1 cellular context compared by ENCODE assay signal in genomic region chr10:106816318-106817085, GRCh38.
TF ChIP-seq lines count a peak whose summit lies in the region.

No MANE protein-coding gene starts in this region.

TF ChIP-seq in GM23338, 12 proteins besides CTCF, POLR2A, EP300 and RAD21 (continued from another document):
- TF ChIP-seq, protein P1, sequence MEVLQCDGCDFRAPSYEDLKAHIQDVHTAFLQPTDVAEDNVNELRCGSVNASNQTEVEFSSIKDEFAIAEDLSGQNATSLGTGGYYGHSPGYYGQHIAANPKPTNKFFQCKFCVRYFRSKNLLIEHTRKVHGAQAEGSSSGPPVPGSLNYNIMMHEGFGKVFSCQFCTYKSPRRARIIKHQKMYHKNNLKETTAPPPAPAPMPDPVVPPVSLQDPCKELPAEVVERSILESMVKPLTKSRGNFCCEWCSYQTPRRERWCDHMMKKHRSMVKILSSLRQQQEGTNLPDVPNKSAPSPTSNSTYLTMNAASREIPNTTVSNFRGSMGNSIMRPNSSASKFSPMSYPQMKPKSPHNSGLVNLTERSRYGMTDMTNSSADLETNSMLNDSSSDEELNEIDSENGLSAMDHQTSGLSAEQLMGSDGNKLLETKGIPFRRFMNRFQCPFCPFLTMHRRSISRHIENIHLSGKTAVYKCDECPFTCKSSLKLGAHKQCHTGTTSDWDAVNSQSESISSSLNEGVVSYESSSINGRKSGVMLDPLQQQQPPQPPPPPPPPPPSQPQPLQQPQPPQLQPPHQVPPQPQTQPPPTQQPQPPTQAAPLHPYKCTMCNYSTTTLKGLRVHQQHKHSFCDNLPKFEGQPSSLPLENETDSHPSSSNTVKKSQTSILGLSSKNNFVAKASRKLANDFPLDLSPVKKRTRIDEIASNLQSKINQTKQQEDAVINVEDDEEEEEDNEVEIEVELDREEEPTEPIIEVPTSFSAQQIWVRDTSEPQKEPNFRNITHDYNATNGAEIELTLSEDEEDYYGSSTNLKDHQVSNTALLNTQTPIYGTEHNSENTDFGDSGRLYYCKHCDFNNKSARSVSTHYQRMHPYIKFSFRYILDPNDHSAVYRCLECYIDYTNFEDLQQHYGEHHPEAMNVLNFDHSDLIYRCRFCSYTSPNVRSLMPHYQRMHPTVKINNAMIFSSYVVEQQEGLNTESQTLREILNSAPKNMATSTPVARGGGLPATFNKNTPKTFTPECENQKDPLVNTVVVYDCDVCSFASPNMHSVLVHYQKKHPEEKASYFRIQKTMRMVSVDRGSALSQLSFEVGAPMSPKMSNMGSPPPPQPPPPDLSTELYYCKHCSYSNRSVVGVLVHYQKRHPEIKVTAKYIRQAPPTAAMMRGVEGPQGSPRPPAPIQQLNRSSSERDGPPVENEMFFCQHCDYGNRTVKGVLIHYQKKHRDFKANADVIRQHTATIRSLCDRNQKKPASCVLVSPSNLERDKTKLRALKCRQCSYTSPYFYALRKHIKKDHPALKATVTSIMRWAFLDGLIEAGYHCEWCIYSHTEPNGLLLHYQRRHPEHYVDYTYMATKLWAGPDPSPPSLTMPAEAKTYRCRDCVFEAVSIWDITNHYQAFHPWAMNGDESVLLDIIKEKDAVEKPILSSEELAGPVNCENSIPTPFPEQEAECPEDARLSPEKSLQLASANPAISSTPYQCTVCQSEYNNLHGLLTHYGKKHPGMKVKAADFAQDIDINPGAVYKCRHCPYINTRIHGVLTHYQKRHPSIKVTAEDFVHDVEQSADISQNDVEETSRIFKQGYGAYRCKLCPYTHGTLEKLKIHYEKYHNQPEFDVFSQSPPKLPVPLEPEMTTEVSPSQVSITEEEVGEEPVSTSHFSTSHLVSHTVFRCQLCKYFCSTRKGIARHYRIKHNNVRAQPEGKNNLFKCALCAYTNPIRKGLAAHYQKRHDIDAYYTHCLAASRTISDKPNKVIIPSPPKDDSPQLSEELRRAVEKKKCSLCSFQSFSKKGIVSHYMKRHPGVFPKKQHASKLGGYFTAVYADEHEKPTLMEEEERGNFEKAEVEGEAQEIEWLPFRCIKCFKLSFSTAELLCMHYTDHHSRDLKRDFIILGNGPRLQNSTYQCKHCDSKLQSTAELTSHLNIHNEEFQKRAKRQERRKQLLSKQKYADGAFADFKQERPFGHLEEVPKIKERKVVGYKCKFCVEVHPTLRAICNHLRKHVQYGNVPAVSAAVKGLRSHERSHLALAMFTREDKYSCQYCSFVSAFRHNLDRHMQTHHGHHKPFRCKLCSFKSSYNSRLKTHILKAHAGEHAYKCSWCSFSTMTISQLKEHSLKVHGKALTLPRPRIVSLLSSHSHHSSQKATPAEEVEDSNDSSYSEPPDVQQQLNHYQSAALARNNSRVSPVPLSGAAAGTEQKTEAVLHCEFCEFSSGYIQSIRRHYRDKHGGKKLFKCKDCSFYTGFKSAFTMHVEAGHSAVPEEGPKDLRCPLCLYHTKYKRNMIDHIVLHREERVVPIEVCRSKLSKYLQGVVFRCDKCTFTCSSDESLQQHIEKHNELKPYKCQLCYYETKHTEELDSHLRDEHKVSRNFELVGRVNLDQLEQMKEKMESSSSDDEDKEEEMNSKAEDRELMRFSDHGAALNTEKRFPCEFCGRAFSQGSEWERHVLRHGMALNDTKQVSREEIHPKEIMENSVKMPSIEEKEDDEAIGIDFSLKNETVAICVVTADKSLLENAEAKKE (CRISPR knock-in tag; IDR thresholded peaks at IDR 0.05) = no peak
- no peak for TF ChIP-seq POLR2AphosphoS5 (IDR thresholded peaks at IDR 0.05; ENCODE audit: low read depth)
- TF ChIP-seq, protein P2, sequence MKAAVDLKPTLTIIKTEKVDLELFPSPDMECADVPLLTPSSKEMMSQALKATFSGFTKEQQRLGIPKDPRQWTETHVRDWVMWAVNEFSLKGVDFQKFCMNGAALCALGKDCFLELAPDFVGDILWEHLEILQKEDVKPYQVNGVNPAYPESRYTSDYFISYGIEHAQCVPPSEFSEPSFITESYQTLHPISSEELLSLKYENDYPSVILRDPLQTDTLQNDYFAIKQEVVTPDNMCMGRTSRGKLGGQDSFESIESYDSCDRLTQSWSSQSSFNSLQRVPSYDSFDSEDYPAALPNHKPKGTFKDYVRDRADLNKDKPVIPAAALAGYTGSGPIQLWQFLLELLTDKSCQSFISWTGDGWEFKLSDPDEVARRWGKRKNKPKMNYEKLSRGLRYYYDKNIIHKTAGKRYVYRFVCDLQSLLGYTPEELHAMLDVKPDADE (IDR thresholded peaks at IDR 0.05) = no peak
- no peak for TF ChIP-seq NANOG (IDR thresholded peaks at IDR 0.05; ENCODE audit: borderline replicate concordance)
- no peak for TF ChIP-seq REST (IDR thresholded peaks at IDR 0.05; ENCODE audit: unreplicated experiment)
- no peak for TF ChIP-seq ZNF114 (CRISPR knock-in tag; IDR thresholded peaks at IDR 0.05)
- TF ChIP-seq EZH2 (IDR thresholded peaks at IDR 0.05; ENCODE audit: low read depth, unreplicated experiment) = no peak
